10 cellular contexts compared by ENCODE assay signal in the genomic region with DNA sequence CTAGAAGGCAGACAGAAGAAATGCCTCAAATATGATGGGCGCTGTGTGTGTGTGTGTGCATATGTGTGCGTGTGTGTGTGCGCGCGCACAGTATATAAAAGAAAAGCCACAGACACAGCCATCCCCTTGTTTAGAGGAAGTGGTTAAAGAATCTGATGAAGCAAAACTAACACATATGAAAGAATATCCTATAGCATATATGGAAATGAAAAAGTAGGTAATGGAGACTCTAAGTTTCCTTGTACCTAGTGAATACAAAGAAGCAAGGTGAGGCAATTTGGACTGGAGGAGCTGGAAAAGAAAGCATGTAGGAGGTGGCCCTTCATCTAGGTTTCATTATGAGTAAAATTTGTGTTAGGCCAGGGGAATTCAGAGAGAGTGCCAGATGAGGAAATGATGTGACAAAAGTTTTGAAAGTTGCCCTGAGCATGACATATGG. TPM values are rescaled to one million over a fixed set of nuclear protein-coding genes. Genes with fewer than 3 reads are reported as not detected.
A peak's percentile ranks its signal among the peaks of the same experiment; 100 is the strongest.
DNase-seq lines count a peak whose midpoint lies in the region; ATAC-seq and TF ChIP-seq lines count a peak whose summit lies in the region.
"Had no signal": no experiment of that assay in that cellular context is flagged by ENCODE, and none has a peak within 500 bp of the region (broad histone marks: within the 10 kb centered on the region; RNA-seq: fewer than 3 reads in every experiment).

No MANE protein-coding gene starts in this region.

- intact Hi-C loops in CD8-positive, alpha-beta T cell (cut with DNase I, micrococcal nuclease): no loop called here
- intact Hi-C loops in activated CD8-positive, alpha-beta T cell treated with anti-CD3 and anti-CD28 coated beads for 36 hours (cut with micrococcal nuclease): no loop called here

- H3K36me3 Mint-ChIP-seq in CD8-positive, alpha-beta T cell: peaks cover 40% of the 10 kb centered on the region
- peaks cover 17% of the 10 kb centered on the region for H3K36me3 Mint-ChIP-seq in activated CD8-positive, alpha-beta T cell treated with anti-CD3 and anti-CD28 coated beads for 36 hours (ENCODE audit: low read depth)

- DNase-seq in CD8-positive, alpha-beta T cell: peak in 5 of 7 experiments; percentile 8 to 47 (median 18)
- peak; percentile 64 for DNase-seq in activated CD8-positive, alpha-beta T cell treated with anti-CD3 and anti-CD28 coated beads for 36 hours
- DNase-seq in SK-N-DZ (ENCODE audit: low spot score) (no peak), GM03348 (ENCODE audit: low spot score) (no peak), AG08395 (ENCODE audit: low spot score) (no peak), GM13976 (ENCODE audit: low spot score) (no peak)

- H3K27ac Mint-ChIP-seq in CD8-positive, alpha-beta T cell: no peak overlapping the region
- H3K27ac Mint-ChIP-seq in activated CD8-positive, alpha-beta T cell treated with anti-CD3 and anti-CD28 coated beads for 36 hours: no peak overlapping the region
- H3K27ac Mint-ChIP-seq: nephron had no signal

- no peak overlapping the region for H3K27ac ChIP-seq in CD8-positive, alpha-beta T cell (ENCODE audit: low read depth, low read length)
- H3K27ac ChIP-seq: C4-2B had no signal

- no peaks in the 10 kb centered on the region for H3K36me3 ChIP-seq in CD8-positive, alpha-beta T cell (ENCODE audit: insufficient read depth, low read length)

- H3K9me3 Mint-ChIP-seq in CD8-positive, alpha-beta T cell: no peaks in the 10 kb centered on the region
- H3K9me3 Mint-ChIP-seq in activated CD8-positive, alpha-beta T cell treated with anti-CD3 and anti-CD28 coated beads for 36 hours: no peaks in the 10 kb centered on the region

- no peak overlapping the region for H3K4me3 Mint-ChIP-seq in CD8-positive, alpha-beta T cell
- H3K4me3 Mint-ChIP-seq in activated CD8-positive, alpha-beta T cell treated with anti-CD3 and anti-CD28 coated beads for 36 hours: no peak overlapping the region
- H3K4me3 Mint-ChIP-seq: nephron had no signal

- H3K4me3 ChIP-seq in CD8-positive, alpha-beta T cell (ENCODE audit: low read depth, low read length): no peak overlapping the region

- no peaks in the 10 kb centered on the region for H3K4me1 Mint-ChIP-seq in CD8-positive, alpha-beta T cell (ENCODE audit: low read depth)
- H3K4me1 Mint-ChIP-seq in activated CD8-positive, alpha-beta T cell treated with anti-CD3 and anti-CD28 coated beads for 36 hours (ENCODE audit: low read depth): no peaks in the 10 kb centered on the region
- H3K4me1 Mint-ChIP-seq: nephron had no signal

- CTCF ChIA-PET in CD8-positive, alpha-beta T cell (lab: Charles Lee): interaction anchor here (0.8 kb wide), 1 partner anchor 16 kb away, joined by 3 read pairs; no protein-coding TSS in a partner anchor
- CTCF ChIA-PET in activated CD8-positive, alpha-beta T cell treated with anti-CD3 and anti-CD28 coated beads for 36 hours (lab: Charles Lee): interaction anchor here (1.3 kb wide), 1 partner anchor 27 kb away, joined by 3 read pairs; no protein-coding TSS in a partner anchor

- no peaks in the 10 kb centered on the region for H3K9me3 ChIP-seq in CD8-positive, alpha-beta T cell (ENCODE audit: low read length)

- H3K4me1 ChIP-seq in CD8-positive, alpha-beta T cell (ENCODE audit: insufficient read depth, low read length): peaks cover 12% of the 10 kb centered on the region

- H3K27me3 Mint-ChIP-seq in CD8-positive, alpha-beta T cell (ENCODE audit: low read depth): no peaks in the 10 kb centered on the region
- H3K27me3 Mint-ChIP-seq in activated CD8-positive, alpha-beta T cell treated with anti-CD3 and anti-CD28 coated beads for 36 hours: no peaks in the 10 kb centered on the region

- ATAC-seq in CD8-positive, alpha-beta T cell: peak; percentile 86
- peak; percentile 72 for ATAC-seq in GM19452 (IDR thresholded peaks at IDR 0.05; ENCODE audit: unreplicated experiment)
- ATAC-seq in HG03159 (IDR thresholded peaks at IDR 0.05; ENCODE audit: unreplicated experiment): peak; percentile 74
- peak; percentile 95 for ATAC-seq in activated CD8-positive, alpha-beta T cell treated with anti-CD3 and anti-CD28 coated beads for 36 hours

- H3K27me3 ChIP-seq in CD8-positive, alpha-beta T cell (ENCODE audit: insufficient read depth, low read length): no peaks in the 10 kb centered on the region

- TF ChIP-seq CTCF in CD8-positive, alpha-beta T cell (IDR thresholded peaks at IDR 0.05): no peak
- TF ChIP-seq CTCF in activated CD8-positive, alpha-beta T cell treated with anti-CD3 and anti-CD28 coated beads for 36 hours (IDR thresholded peaks at IDR 0.05): no peak
- TF ChIP-seq CTCF in GM13976 (IDR thresholded peaks at IDR 0.05; ENCODE audit: borderline replicate concordance, control extremely low read depth, extremely low read depth, insufficient read depth, missing control alignments): no peak

- in situ Hi-C loops in GM13976 (cut with MboI; ENCODE audit: low sequenced_read_pairs, unreplicated experiment): no loop called here

- POLR2A ChIA-PET in CD8-positive, alpha-beta T cell (lab: Charles Lee): no interaction called here
- POLR2A ChIA-PET in activated CD8-positive, alpha-beta T cell treated with anti-CD3 and anti-CD28 coated beads for 36 hours (lab: Charles Lee): no interaction called here

RNA-seq across cellular contexts. Expression of gene MCF2, which starts 58.6 kb away (rescaled TPM):
- under 1 TPM; 0.54 to 0.61 TPM for total RNA-seq in CD8-positive, alpha-beta T cell
- under 1 TPM; 0.56 to 0.59 TPM for total RNA-seq in activated CD8-positive, alpha-beta T cell treated with anti-CD3 and anti-CD28 coated beads for 36 hours
- polyA plus RNA-seq in SK-N-DZ (2014; cell fraction: cytosol; rRNA removed): 0.16 TPM in 1 of 2 replicates, not detected in the other
- polyA plus RNA-seq in SK-N-DZ (2014; cell fraction: nucleus; rRNA removed): 0.37 and 1.4 TPM in 2 replicates

Comparison
In these comparisons a context has a peak if more than half of its experiments do, and no peak if none do; other contexts are left out.
1. DNase-seq: peak in CD8-positive, alpha-beta T cell (5 of 7) and activated CD8-positive, alpha-beta T cell treated with anti-CD3 and anti-CD28 coated beads for 36 hours (single experiment); none in SK-N-DZ (single experiment), GM03348 (single experiment), AG08395 (single experiment) and GM13976 (single experiment).
2. Peak in every context shown above with its lines, with median percentiles within 50 percentile points of each other: ATAC-seq.